8 cellular contexts compared by ENCODE assay signal in genomic region chr3:129282727-129283327, GRCh38. TPM values are rescaled to one million over a fixed set of nuclear protein-coding genes. Genes with fewer than 3 reads are reported as not detected.
DNase-seq lines count a peak whose midpoint lies in the region; ATAC-seq, FAIRE-seq and TF ChIP-seq lines count a peak whose summit lies in the region.

No MANE protein-coding gene starts in this region.

- no peak overlapping the region for H2AFZ ChIP-seq in Karpas-422 (ENCODE audit: low read length)

- TF ChIP-seq POLR2A in GM12892 (IDR thresholded peaks at IDR 0.05; ENCODE audit: low read depth, low read length), result no peak
- no peak for TF ChIP-seq POLR2A in esophagus muscularis mucosa (IDR thresholded peaks at IDR 0.05; ENCODE audit: low read depth)

- H4K20me1 ChIP-seq in Karpas-422 (ENCODE audit: insufficient read depth, low read depth, low read length), result peaks cover 21% of the 10 kb centered on the region; the same call in 1 of the 2 replicates

- ATAC-seq in GM21576 (IDR thresholded peaks at IDR 0.05; ENCODE audit: unreplicated experiment) (peak; percentile 78), Right ventricle myocardium inferior (no peak)

- 77% methylated on average over 6 of the region's 6 CpGs for WGBS in esophagus muscularis mucosa

- DNase-seq in GM12892 (ENCODE audit: insufficient read length) (peak; percentile 46), Karpas-422 (peak; percentile 94), choroid plexus epithelial cell (ENCODE audit: low read depth) (peak; percentile 62), midbrain (lab: John Stamatoyannopoulos, UW) (no peak), esophagus muscularis mucosa (ENCODE audit: extremely low spot score) (no peak), Right ventricle myocardium inferior (ENCODE audit: missing footprints) (no peak), urothelium cell line (ENCODE audit: low spot score) (no peak)

- no peaks in the 10 kb centered on the region for H3K27me3 ChIP-seq in Karpas-422 (ENCODE audit: low read length)
- H3K27me3 ChIP-seq in esophagus muscularis mucosa, result no peaks in the 10 kb centered on the region

- H3K9me3 ChIP-seq in Karpas-422 (ENCODE audit: low read length) (no peaks in the 10 kb centered on the region), esophagus muscularis mucosa (no peaks in the 10 kb centered on the region)

- peaks cover 68% of the 10 kb centered on the region for H3K79me2 ChIP-seq in Karpas-422 (ENCODE audit: low read length)

- H3K4me3 ChIP-seq in Karpas-422 (ENCODE audit: low read length) (peak overlapping the region; percentile 53), choroid plexus epithelial cell (ENCODE audit: low read depth, low read length) (no peak overlapping the region), esophagus muscularis mucosa (no peak overlapping the region)

- H3K36me3 ChIP-seq in Karpas-422 (ENCODE audit: insufficient read depth, low read length) (peaks cover 46% of the 10 kb centered on the region), esophagus muscularis mucosa (peaks cover 0 to 16% (median 5%) of the 10 kb centered on the region in 4 donors)

- FAIRE-seq in GM12892 (lab: Jason Lieb, UNC), result peak; percentile 82
- FAIRE-seq in urothelium cell line (lab: Jason Lieb, UNC), result no peak

- TF ChIP-seq CTCF in choroid plexus epithelial cell (conservative IDR thresholded peaks at IDR 0.05; ENCODE audit: low read depth, low read length) (peak; percentile 9), esophagus muscularis mucosa (IDR thresholded peaks at IDR 0.05) (no peak)

- H3K4me1 ChIP-seq in Karpas-422 (ENCODE audit: low read length) (peaks cover 78% of the 10 kb centered on the region), esophagus muscularis mucosa (peaks cover 15 to 39% (median 31%) of the 10 kb centered on the region in 4 donors)

- peak overlapping the region; percentile 68 for H3K4me2 ChIP-seq in Karpas-422 (ENCODE audit: low read depth, low read length, poor library complexity, severe bottlenecking)

- H3K9me2 ChIP-seq in Karpas-422 (replicated peaks; ENCODE audit: insufficient read depth, low read length), result no peaks in the 10 kb centered on the region

- intact Hi-C loops in esophagus muscularis mucosa (cut with DNase I) (no loop called here), Right ventricle myocardium inferior (cut with DNase I) (no loop called here)

- H3K9ac ChIP-seq in Karpas-422 (ENCODE audit: low read length), result peak overlapping the region; percentile 62

- no peak for TF ChIP-seq EP300 in esophagus muscularis mucosa (IDR thresholded peaks at IDR 0.05)

- peak overlapping the region; percentile 100 for H3K27ac ChIP-seq in Karpas-422 (ENCODE audit: low read length)
- peak overlapping the region in 2 of 4 donors; percentile 5 to 44 for H3K27ac ChIP-seq in esophagus muscularis mucosa (replicated peaks in 1 of 4)

RNA-seq across cellular contexts. Expression of gene HMCES, which starts 4.2 kb away (rescaled TPM):
- 22.5 TPM for polyA plus RNA-seq in GM12892 (2012; ENCODE audit: missing spikeins)
- 169 and 275 TPM in 2 replicates for total RNA-seq in Karpas-422 (2014; rRNA removed; shearing (Covaris generic); ENCODE audit: low replicate concordance)
- total RNA-seq in esophagus muscularis mucosa, result 10 to 100 TPM; 24.5 to 39.3 (median 30.6) TPM
- total RNA-seq in Right ventricle myocardium inferior, result 42.3 TPM

RNA-seq across cellular contexts. Expression of gene COPG1, which starts 33.4 kb away (rescaled TPM):
- polyA plus RNA-seq in GM12892 (2012; ENCODE audit: missing spikeins), result 77.0 TPM
- 88.1 and 108 TPM in 2 replicates for total RNA-seq in Karpas-422 (2014; rRNA removed; shearing (Covaris generic); ENCODE audit: low replicate concordance)
- total RNA-seq in esophagus muscularis mucosa (10 to 100 TPM; 55.6 to 89.1 (median 70.4) TPM), Right ventricle myocardium inferior (83.9 TPM)

Comparison
In these comparisons a context has a peak if more than half of its experiments do, and no peak if none do; other contexts are left out.
1. DNase-seq: peak in GM12892 (single experiment), Karpas-422 (single experiment) and choroid plexus epithelial cell (single experiment); none in midbrain (single experiment), esophagus muscularis mucosa (single experiment), Right ventricle myocardium inferior (single experiment) and urothelium cell line (single experiment).